ENCODE assay signal across 25 cellular contexts in genomic region chr16:2701713-2702437, GRCh38.
"Had no signal": no experiment of that assay in that cellular context is flagged by ENCODE, and none has a peak within 500 bp of the region (broad histone marks: within the 10 kb centered on the region; RNA-seq: fewer than 3 reads in every experiment).

No MANE protein-coding gene starts in this region.

- H3K4me3 ChIP-seq: hepatocyte, lower lobe of right lung, right atrium auricular region, skin epidermis, stomach, testis, thyroid gland, transverse colon, upper lobe of left lung, vagina had no signal

- H3K9me3 ChIP-seq: lower lobe of right lung, right atrium auricular region, stomach, testis, thyroid gland, transverse colon, upper lobe of left lung, vagina had no signal

- H3K27me3 ChIP-seq: hepatocyte, right atrium auricular region, stomach, testis, thyroid gland, transverse colon, upper lobe of left lung, vagina had no signal

- H3K4me2 ChIP-seq: hepatocyte had no signal

- H3K4me1 ChIP-seq: lower lobe of right lung, parathyroid adenoma, testis, transverse colon, upper lobe of left lung, vagina had no signal

- H2AFZ ChIP-seq: hepatocyte, parathyroid adenoma had no signal

- H3K9ac ChIP-seq: parathyroid adenoma had no signal

- H3K27ac ChIP-seq: hepatocyte, lower lobe of right lung, parathyroid adenoma, right atrium auricular region, skin epidermis, stomach, testis, transverse colon, upper lobe of left lung, vagina had no signal

- ATAC-seq: left colon; lower lobe of right lung; naive thymus-derived CD8-positive, alpha-beta T cell; sciatic nerve; stimulated activated naive B cell treated with anti-CD40 and anti-IgM and Interleukin-4, amounts not matched to agents 10 μg/mL and 1 μg/mL and 100 μg/mL, for 72 hours; stimulated activated naive CD8-positive, alpha-beta T cell treated with anti-CD3 and anti-CD28 coated beads, Interleukin-15, Interleukin-2, amounts not matched to agents 100 U/mL and 50 U/mL, for 24 hours had no signal

- H3K79me2 ChIP-seq: hepatocyte had no signal

- DNase-seq: islet precursor cell; kidney glomerular epithelial cell; left colon; lower lobe of right lung; mammary epithelial cell; mesenchymal stem cell; nucleus accumbens; stimulated activated CD4-positive, alpha-beta T cell treated with anti-CD3 and anti-CD28 coated beads, Interleukin-12 subunit alpha, Interleukin-12 subunit beta, amount 100 ng/mL, for 4 hours; stimulated activated CD4-positive, alpha-beta T cell treated with anti-CD3 and anti-CD28 coated beads, Interleukin-15, amount 100 ng/mL, for 24 hours; stimulated activated CD4-positive, alpha-beta T cell treated with anti-CD3 and anti-CD28 coated beads, Interleukin-2, amount 100 ng/mL, for 24 hours; stimulated activated CD4-positive, alpha-beta T cell treated with anti-CD3 and anti-CD28 coated beads, Interleukin-4, amount 100 ng/mL, for 1 hour; stimulated activated naive B cell treated with anti-CD40 and anti-IgM and Interleukin-4, amounts not matched to agents 10 μg/mL and 1 μg/mL and 100 μg/mL, for 72 hours; stimulated activated naive CD8-positive, alpha-beta T cell treated with anti-CD3 and anti-CD28 coated beads, Interleukin-15, Interleukin-2, amounts not matched to agents 100 U/mL and 50 U/mL, for 24 hours; stomach; testis; thyroid gland; transverse colon had no signal
